12 cellular contexts compared by ENCODE assay signal in genomic region chr2:19893520-19894134, GRCh38. TPM values are rescaled to one million over a fixed set of nuclear protein-coding genes. Genes with fewer than 3 reads are reported as not detected.
DNase-seq lines count a peak whose midpoint lies in the region; ATAC-seq and TF ChIP-seq lines count a peak whose summit lies in the region.
"Had no signal": no experiment of that assay in that cellular context is flagged by ENCODE, and none has a peak within 500 bp of the region (broad histone marks: within the 10 kb centered on the region; RNA-seq: fewer than 3 reads in every experiment).

No MANE protein-coding gene starts in this region.

- H3K4me3 ChIP-seq in mammary epithelial cell (replicated peaks in 1 of 3; ENCODE audit: insufficient read depth in 1 of 3, low read depth in 2 of 3, low read length in 3 of 3) (no peak overlapping the region), gastroesophageal sphincter (no peak overlapping the region)
- H3K4me3 ChIP-seq: dorsolateral prefrontal cortex had no signal

- H3K4me3 Mint-ChIP-seq in MCF 10A (ENCODE audit: unreplicated experiment): no peak overlapping the region
- H3K4me3 Mint-ChIP-seq in stimulated activated effector memory CD8-positive, alpha-beta T cell treated with anti-CD3 and anti-CD28 coated beads, Interleukin-12 subunit alpha, Interleukin-12 subunit beta, amount 100 ng/mL, for 72 hours: no peak overlapping the region

- WGBS in mammary epithelial cell (ENCODE audit: low coverage, missing lambda C conversion rate): 98% methylated on average over 4 of the region's 4 CpGs
- 70 to 92% methylated on average over 4 of the region's 4 CpGs for WGBS in gastroesophageal sphincter (ENCODE audit: low coverage in 1 of 2), 2 donors

- TF ChIP-seq EP300 in gastroesophageal sphincter (IDR thresholded peaks at IDR 0.05): no peak

- ATAC-seq in GM21576 (IDR thresholded peaks at IDR 0.05; ENCODE audit: unreplicated experiment): peak; percentile 73
- ATAC-seq in HG03139 (IDR thresholded peaks at IDR 0.05; ENCODE audit: unreplicated experiment): peak; percentile 70
- peak; percentile 49 for ATAC-seq in stimulated activated effector memory CD8-positive, alpha-beta T cell treated with anti-CD3 and anti-CD28 coated beads, Interleukin-12 subunit alpha, Interleukin-12 subunit beta, amount 100 ng/mL, for 72 hours
- no peak for ATAC-seq in gastroesophageal sphincter

- POLR2A ChIA-PET in MCF 10A (lab: Yijun Ruan, JAX): interaction anchor here (1.1 kb wide), 1 partner anchor 7 kb away, joined by 4 read pairs; no protein-coding TSS in a partner anchor

- peaks cover 36% of the 10 kb centered on the region for H3K79me2 ChIP-seq in mammary epithelial cell (ENCODE audit: insufficient read depth, low read length)

- no peak overlapping the region for H3K4me2 ChIP-seq in mammary epithelial cell (ENCODE audit: insufficient read depth, low read depth, low read length)

- H3K27ac ChIP-seq in mammary epithelial cell (ENCODE audit: insufficient read depth, low read depth, low read length) (no peak overlapping the region), gastroesophageal sphincter (no peak overlapping the region)
- H3K27ac ChIP-seq: dorsolateral prefrontal cortex, neutrophil had no signal

- no peaks in the 10 kb centered on the region for H3K27me3 ChIP-seq in mammary epithelial cell (ENCODE audit: insufficient read depth, low read length)
- H3K27me3 ChIP-seq in gastroesophageal sphincter: no peaks in the 10 kb centered on the region
- H3K27me3 ChIP-seq: dorsolateral prefrontal cortex, neutrophil had no signal

- intact Hi-C loops in MCF 10A (cut with micrococcal nuclease): no loop called here
- intact Hi-C loops in mammary epithelial cell (cut with micrococcal nuclease): no loop called here

- no peak overlapping the region for H2AFZ ChIP-seq in mammary epithelial cell (ENCODE audit: low read depth, low read length)

- peaks cover 27% of the 10 kb centered on the region for H3K36me3 Mint-ChIP-seq in MCF 10A (ENCODE audit: insufficient read depth, unreplicated experiment)
- peaks cover 28% of the 10 kb centered on the region for H3K36me3 Mint-ChIP-seq in stimulated activated effector memory CD8-positive, alpha-beta T cell treated with anti-CD3 and anti-CD28 coated beads, Interleukin-12 subunit alpha, Interleukin-12 subunit beta, amount 100 ng/mL, for 72 hours

- H3K9me3 Mint-ChIP-seq in MCF 10A (ENCODE audit: unreplicated experiment): no peaks in the 10 kb centered on the region
- H3K9me3 Mint-ChIP-seq in stimulated activated effector memory CD8-positive, alpha-beta T cell treated with anti-CD3 and anti-CD28 coated beads, Interleukin-12 subunit alpha, Interleukin-12 subunit beta, amount 100 ng/mL, for 72 hours: no peaks in the 10 kb centered on the region

- H3K9ac ChIP-seq in mammary epithelial cell (ENCODE audit: insufficient read depth, low read length): no peak overlapping the region

- no peak for TF ChIP-seq POLR2A in gastroesophageal sphincter (IDR thresholded peaks at IDR 0.05)

- H3K27ac Mint-ChIP-seq in MCF 10A (ENCODE audit: low read depth, unreplicated experiment): peak overlapping the region; percentile 12
- no peak overlapping the region for H3K27ac Mint-ChIP-seq in stimulated activated effector memory CD8-positive, alpha-beta T cell treated with anti-CD3 and anti-CD28 coated beads, Interleukin-12 subunit alpha, Interleukin-12 subunit beta, amount 100 ng/mL, for 72 hours

- H3K27me3 Mint-ChIP-seq in MCF 10A (ENCODE audit: insufficient read depth, unreplicated experiment): no peaks in the 10 kb centered on the region

- H4K20me1 ChIP-seq in mammary epithelial cell (ENCODE audit: insufficient read depth, low read length): no peaks in the 10 kb centered on the region

- dilution Hi-C loops in mammary epithelial cell (cut with HindIII; ENCODE audit: low sequenced_read_pairs): no loop called here

- DNase-seq in MCF 10A (ENCODE audit: unreplicated experiment): no peak
- no peak for DNase-seq in mammary epithelial cell
- peak in 1 of 2 donors; percentile 20 for DNase-seq in stimulated activated effector memory CD8-positive, alpha-beta T cell treated with anti-CD3 and anti-CD28 coated beads, Interleukin-12 subunit alpha, Interleukin-12 subunit beta, amount 100 ng/mL, for 72 hours (ENCODE audit: low spot score in 2 of 2)
- DNase-seq in NCI-H524 treated with DMSO at 0.1 percent for 48 hours (lab: John Stamatoyannopoulos, UW): no peak
- DNase-seq in activated effector memory CD4-positive, alpha-beta T cell treated with Interleukin-2 at 50 U/mL for 16 hours: no peak
- DNase-seq: activated effector memory CD4-positive, alpha-beta T cell treated with anti-CD3 and anti-CD28 coated beads, Interleukin-2, amount 50 U/mL, for 16 hours; dorsolateral prefrontal cortex; NCI-H69 had no signal

- H3K4me1 ChIP-seq in mammary epithelial cell (ENCODE audit: insufficient read depth, low read length) (peaks cover 3% of the 10 kb centered on the region), gastroesophageal sphincter (peaks cover 5 to 43% (median 11%) of the 10 kb centered on the region in 3 donors)

- no peaks in the 10 kb centered on the region for H3K36me3 ChIP-seq in mammary epithelial cell (ENCODE audit: insufficient read depth, low read length)
- H3K36me3 ChIP-seq in gastroesophageal sphincter: no peaks in the 10 kb centered on the region
- H3K36me3 ChIP-seq: neutrophil had no signal

- in situ Hi-C loops in mammary epithelial cell (cut with MboI; ENCODE audit: low sequenced_read_pairs in 2 of 2): no loop called here

- H3K9me3 ChIP-seq in mammary epithelial cell (replicated peaks; ENCODE audit: insufficient read depth, low read length): no peaks in the 10 kb centered on the region
- no peaks in the 10 kb centered on the region for H3K9me3 ChIP-seq in gastroesophageal sphincter
- H3K9me3 ChIP-seq: neutrophil had no signal

- TF ChIP-seq CTCF in MCF 10A (IDR thresholded peaks at IDR 0.05; ENCODE audit: unreplicated experiment) (no peak), mammary epithelial cell (conservative IDR thresholded peaks at IDR 0.05 in 1 of 2, IDR thresholded peaks at IDR 0.05 in 1 of 2; ENCODE audit: extremely low read depth in 1 of 2, insufficient read depth in 1 of 2, low read depth in 1 of 2, low read length in 2 of 2) (no peak), gastroesophageal sphincter (IDR thresholded peaks at IDR 0.05) (no peak)

- CTCF ChIA-PET in MCF 10A (lab: Yijun Ruan, JAX) (no interaction called here), mammary epithelial cell (lab: Charles Lee; ENCODE audit: low non-redundant PET) (no interaction called here)

- H3K4me1 Mint-ChIP-seq in MCF 10A (ENCODE audit: insufficient read depth, unreplicated experiment): peaks cover 41% of the 10 kb centered on the region
- peaks cover 45% of the 10 kb centered on the region for H3K4me1 Mint-ChIP-seq in stimulated activated effector memory CD8-positive, alpha-beta T cell treated with anti-CD3 and anti-CD28 coated beads, Interleukin-12 subunit alpha, Interleukin-12 subunit beta, amount 100 ng/mL, for 72 hours

- no TSS peak for BruUV-seq in MCF 10A (replicated peaks; lab: Mats Ljungman, UMichigan)
- no TSS peak for BruUV-seq in mammary epithelial cell (replicated peaks; lab: Mats Ljungman, UMichigan)

RNA-seq across cellular contexts. Expression of gene TTC32, which starts 8.2 kb away (rescaled TPM):
- 14.1 and 18.2 TPM in 2 replicates for total RNA-seq in MCF 10A (2022)
- total RNA-seq in mammary epithelial cell: 10 to 100 TPM in 1 of 2 donors, 1 to 10 TPM in 1; 8.0 to 12.5 TPM
- 4.8 TPM for polyA plus RNA-seq in mammary epithelial cell
- polyA minus RNA-seq in mammary epithelial cell: not detected
- total RNA-seq in gastroesophageal sphincter: 10 to 100 TPM; 17.1 to 37.5 (median 17.9) TPM
